In genomic region chr6:389622-390021, GRCh38 we compare ENCODE assay signal across 11 cellular contexts. TPM values are rescaled to one million over a fixed set of nuclear protein-coding genes. Genes with fewer than 3 reads are reported as not detected.
DNase-seq lines count a peak whose midpoint lies in the region; ATAC-seq, FAIRE-seq and TF ChIP-seq lines count a peak whose summit lies in the region.
"Had no signal": no experiment of that assay in that cellular context is flagged by ENCODE, and none has a peak within 500 bp of the region (broad histone marks: within the 10 kb centered on the region; RNA-seq: fewer than 3 reads in every experiment).

No MANE protein-coding gene starts in this region.

- H2BK15ac ChIP-seq in mesenchymal stem cell (ENCODE audit: low read depth, poor library complexity, severe bottlenecking), result no peak overlapping the region

- H3K4me3 ChIP-seq in A549 (no peak overlapping the region), mesenchymal stem cell (ENCODE audit: insufficient read depth in 1 of 2, low read depth in 1 of 2, low read length in 2 of 2) (no peak overlapping the region), smooth muscle cell (no peak overlapping the region), esophagus squamous epithelium (no peak overlapping the region)
- H3K4me3 ChIP-seq: thoracic aorta had no signal

- H2AFZ ChIP-seq in mesenchymal stem cell (ENCODE audit: low read depth, low read length) (no peak overlapping the region), smooth muscle cell (ENCODE audit: low read depth) (no peak overlapping the region)

- no peak overlapping the region for H4K91ac ChIP-seq in mesenchymal stem cell (ENCODE audit: low read length)

- DNase-seq in A549 (ENCODE audit: low read depth in 1 of 2, low spot score in 1 of 2) (no peak), mesenchymal stem cell (no peak), smooth muscle cell (lab: John Stamatoyannopoulos, UW; ENCODE audit: unreplicated experiment) (no peak), esophagus squamous epithelium (lab: John Stamatoyannopoulos, UW) (no peak), NCI-H446 treated with DMSO at 0.1 percent for 48 hours (lab: John Stamatoyannopoulos, UW) (no peak)
- peak; percentile 67 for DNase-seq in activated CD8-positive, alpha-beta T cell treated with anti-CD3 and anti-CD28 coated beads, Interleukin-2, amount 10 ng/mL, durations not matched to agents 7 days and 5 days
- DNase-seq: Karpas-422, left ventricle myocardium superior had no signal

- no peak overlapping the region for H4K8ac ChIP-seq in mesenchymal stem cell (ENCODE audit: low read length)

- ATAC-seq in A549, result no peak
- peak; percentile 46 for ATAC-seq in GM18511 (IDR thresholded peaks at IDR 0.05; ENCODE audit: unreplicated experiment)
- peak; percentile 47 for ATAC-seq in HG02938 (IDR thresholded peaks at IDR 0.05; ENCODE audit: unreplicated experiment)
- peak; percentile 11 for ATAC-seq in activated CD8-positive, alpha-beta T cell treated with anti-CD3 and anti-CD28 coated beads, Interleukin-2, amount 10 ng/mL, durations not matched to agents 7 days and 5 days
- ATAC-seq: left ventricle myocardium superior had no signal

- H3K27me3 ChIP-seq in mesenchymal stem cell (ENCODE audit: control insufficient read depth in 1 of 2, insufficient read depth in 1 of 2, low read length in 2 of 2) (peaks cover 51 to 86% of the 10 kb centered on the region in 2 experiments), smooth muscle cell (ENCODE audit: low read depth) (peaks cover 84% of the 10 kb centered on the region), esophagus squamous epithelium (peaks cover 9 to 99% (median 24%) of the 10 kb centered on the region in 4 donors)

- H3K18ac ChIP-seq in mesenchymal stem cell (ENCODE audit: low read depth in 1 of 2, low read length in 2 of 2), result no peak overlapping the region

- peaks cover 34% of the 10 kb centered on the region for H3K4me1 Mint-ChIP-seq in activated CD8-positive, alpha-beta T cell treated with anti-CD3 and anti-CD28 coated beads, Interleukin-2, amount 10 ng/mL, durations not matched to agents 7 days and 5 days (ENCODE audit: low read depth)

- no peak overlapping the region for H2BK5ac ChIP-seq in mesenchymal stem cell (ENCODE audit: low read depth, low read length, poor library complexity, severe bottlenecking)

- no peak overlapping the region for H3K14ac ChIP-seq in mesenchymal stem cell (ENCODE audit: low read length in 2 of 2)

- no peaks in the 10 kb centered on the region for H3F3A ChIP-seq in smooth muscle cell (ENCODE audit: low read depth)

- H2BK12ac ChIP-seq in mesenchymal stem cell (ENCODE audit: low read length in 2 of 2), result no peak overlapping the region

- TF ChIP-seq POLR2A in A549 (IDR thresholded peaks at IDR 0.05; ENCODE audit: low read length), result no peak
- TF ChIP-seq POLR2A in esophagus squamous epithelium (IDR thresholded peaks at IDR 0.05), result no peak

- no peak overlapping the region for H3K4me2 ChIP-seq in A549
- no peak overlapping the region for H3K4me2 ChIP-seq in mesenchymal stem cell (ENCODE audit: low read length, poor library complexity, severe bottlenecking)
- H3K4me2 ChIP-seq in smooth muscle cell, result no peak overlapping the region

- no peaks in the 10 kb centered on the region for H3K36me3 ChIP-seq in mesenchymal stem cell (ENCODE audit: control insufficient read depth in 1 of 2, insufficient read depth in 2 of 2, low read depth in 1 of 2, low read length in 2 of 2)
- H3K36me3 ChIP-seq in smooth muscle cell (ENCODE audit: low read depth), result no peaks in the 10 kb centered on the region
- H3K36me3 ChIP-seq in esophagus squamous epithelium, result no peaks in the 10 kb centered on the region
- H3K36me3 ChIP-seq: thoracic aorta had no signal

- H4K20me1 ChIP-seq in smooth muscle cell (ENCODE audit: low read depth), result no peaks in the 10 kb centered on the region

- H3K9me3 Mint-ChIP-seq in activated CD8-positive, alpha-beta T cell treated with anti-CD3 and anti-CD28 coated beads, Interleukin-2, amount 10 ng/mL, durations not matched to agents 7 days and 5 days (ENCODE audit: insufficient read depth), result no peaks in the 10 kb centered on the region

- H2AK5ac ChIP-seq in mesenchymal stem cell (ENCODE audit: low read length, severe bottlenecking), result no peak overlapping the region

- no peaks in the 10 kb centered on the region for H3K79me2 ChIP-seq in smooth muscle cell (ENCODE audit: low read depth)

- H3K27ac Mint-ChIP-seq in activated CD8-positive, alpha-beta T cell treated with anti-CD3 and anti-CD28 coated beads, Interleukin-2, amount 10 ng/mL, durations not matched to agents 7 days and 5 days, result peak overlapping the region; percentile 92

- H3K36me3 Mint-ChIP-seq in activated CD8-positive, alpha-beta T cell treated with anti-CD3 and anti-CD28 coated beads, Interleukin-2, amount 10 ng/mL, durations not matched to agents 7 days and 5 days (ENCODE audit: low read depth), result peaks cover 20% of the 10 kb centered on the region

- no peaks in the 10 kb centered on the region for H3K79me1 ChIP-seq in mesenchymal stem cell (replicated peaks; ENCODE audit: low read length, poor library complexity, severe bottlenecking)

- H3K9ac ChIP-seq in mesenchymal stem cell (ENCODE audit: low read length) (no peak overlapping the region), smooth muscle cell (ENCODE audit: low read depth) (no peak overlapping the region)

- intact Hi-C loops in esophagus squamous epithelium (cut with DNase I), result no loop called here

- TF ChIP-seq CTCF in A549 (IDR thresholded peaks at IDR 0.05) (no peak), smooth muscle cell (IDR thresholded peaks at IDR 0.05; ENCODE audit: borderline replicate concordance, insufficient read depth, poor library complexity, severe bottlenecking) (no peak), esophagus squamous epithelium (IDR thresholded peaks at IDR 0.05) (no peak)

- CTCF ChIA-PET in A549 (lab: Yijun Ruan, JAX), result interaction anchor here (1.5 kb wide), 1 partner anchor 19 kb away, joined by 3 read pairs; no protein-coding TSS in a partner anchor
- CTCF ChIA-PET in activated CD8-positive, alpha-beta T cell treated with anti-CD3 and anti-CD28 coated beads, Interleukin-2, amount 10 ng/mL, durations not matched to agents 7 days and 5 days (lab: Charles Lee), result interaction anchor here (0.6 to 9.7 kb wide), 26 partner anchors 10 to 234 kb away, joined by 3 to 85 read pairs (median 4); no protein-coding TSS in a partner anchor

- no peak overlapping the region for H3K27ac ChIP-seq in A549
- H3K27ac ChIP-seq in mesenchymal stem cell (ENCODE audit: low read length, poor library complexity, severe bottlenecking), result no peak overlapping the region
- no peak overlapping the region for H3K27ac ChIP-seq in smooth muscle cell (ENCODE audit: low read depth)
- no peak overlapping the region for H3K27ac ChIP-seq in esophagus squamous epithelium
- H3K27ac ChIP-seq: thoracic aorta had no signal

- H3K23ac ChIP-seq in mesenchymal stem cell (ENCODE audit: low read length in 2 of 2), result no peak overlapping the region

- POLR2A ChIA-PET in A549 (lab: Yijun Ruan, JAX), result no interaction called here
- POLR2A ChIA-PET in activated CD8-positive, alpha-beta T cell treated with anti-CD3 and anti-CD28 coated beads, Interleukin-2, amount 10 ng/mL, durations not matched to agents 7 days and 5 days (lab: Charles Lee), result interaction anchor here (0.6 to 10.4 kb wide), 18 partner anchors 14 to 198 kb away, joined by 3 to 231 read pairs (median 8); no protein-coding TSS in a partner anchor

- H3K9me3 ChIP-seq in A549 (no peaks in the 10 kb centered on the region), mesenchymal stem cell (ENCODE audit: control insufficient read depth, low read length) (no peaks in the 10 kb centered on the region), smooth muscle cell (replicated peaks; ENCODE audit: low read depth) (no peaks in the 10 kb centered on the region), esophagus squamous epithelium (no peaks in the 10 kb centered on the region)
- H3K9me3 ChIP-seq: thoracic aorta had no signal

- H3K27me3 Mint-ChIP-seq in activated CD8-positive, alpha-beta T cell treated with anti-CD3 and anti-CD28 coated beads, Interleukin-2, amount 10 ng/mL, durations not matched to agents 7 days and 5 days (ENCODE audit: low read depth), result peaks cover 2% of the 10 kb centered on the region

- H2BK120ac ChIP-seq in mesenchymal stem cell (ENCODE audit: low read depth, low read length), result no peak overlapping the region

- no peak for TF ChIP-seq EP300 in A549 (IDR thresholded peaks at IDR 0.05)

- WGBS in A549 (ENCODE audit: missing lambda C conversion rate), result 45% methylated on average over 8 of the region's 8 CpGs
- 53% methylated on average over 7 of the region's 8 CpGs for WGBS in mesenchymal stem cell
- WGBS in smooth muscle cell (ENCODE audit: low lambda C conversion rate), result 74% methylated on average over 8 of the region's 8 CpGs
- 37 to 43% methylated on average over 8 of the region's 8 CpGs for WGBS in esophagus squamous epithelium, 2 donors

- H3K4me1 ChIP-seq in A549 (no peaks in the 10 kb centered on the region), mesenchymal stem cell (ENCODE audit: control insufficient read depth, insufficient read depth, low read depth, low read length) (peaks cover 26% of the 10 kb centered on the region), smooth muscle cell (ENCODE audit: low read depth) (peaks cover 7% of the 10 kb centered on the region), esophagus squamous epithelium (peaks cover 27 to 39% (median 28%) of the 10 kb centered on the region in 3 donors)

- no peak overlapping the region for H3K4ac ChIP-seq in mesenchymal stem cell (ENCODE audit: low read depth in 1 of 2, low read length in 2 of 2)

- H3K4me3 Mint-ChIP-seq in activated CD8-positive, alpha-beta T cell treated with anti-CD3 and anti-CD28 coated beads, Interleukin-2, amount 10 ng/mL, durations not matched to agents 7 days and 5 days, result peak overlapping the region; percentile 83

- FAIRE-seq in A549 (lab: Jason Lieb, UNC), result no peak

- peak in 1 of 2 experiments; percentile 41; a peak in 3 of 5 replicates for TF ChIP-seq RAD21 in A549 (conservative IDR thresholded peaks at IDR 0.05 in 1 of 2, IDR thresholded peaks at IDR 0.05 in 1 of 2)

TF ChIP-seq in A549, 52 proteins besides CTCF, POLR2A, EP300 and RAD21:
- TF ChIP-seq SMC3 (IDR thresholded peaks at IDR 0.05), result peak; percentile 19; the same call in 1 of the 3 replicates
- no peak for TF ChIP-seq GATA3 (IDR thresholded peaks at IDR 0.05; ENCODE audit: borderline replicate concordance)

RNA-seq across cellular contexts. Expression of gene IRF4, which starts 1.9 kb away (rescaled TPM):
- polyA plus RNA-seq in A549 (2011; rRNA removed) (0.03 and 0.07 TPM in 2 replicates), A549 (2017; fragmentation: RNase III; extraction: RNeasy Plus Mini Kit Qiagen cat#74134 plus additional on column Dnase treatment) (0.03 TPM in 2 of 3 replicates, not detected in the other), smooth muscle cell (not detected in 2 replicates)
- 0.01 TPM in 1 of 2 replicates, not detected in the other for polyA plus RNA-seq in A549 (2012; cell fraction: cytosol; rRNA removed)
- 0.02 TPM in 2 replicates for polyA plus RNA-seq in A549 (2012; cell fraction: nucleus; rRNA removed)
- 0.05 and 0.21 TPM in 2 replicates for polyA minus RNA-seq in A549 (2011; rRNA and poly(A)+ RNA removed)
- 10 to 100 TPM; 91.2 to 95.2 TPM for total RNA-seq in activated CD8-positive, alpha-beta T cell treated with anti-CD3 and anti-CD28 coated beads, Interleukin-2, amount 10 ng/mL, durations not matched to agents 7 days and 5 days
- polyA plus RNA-seq in mesenchymal stem cell (2013, experiment 1 of 2), result 0.01 TPM
- 0.03 TPM for polyA plus RNA-seq in mesenchymal stem cell (2013, experiment 2 of 2)
- total RNA-seq in smooth muscle cell (0.04 TPM in 1 of 2 replicates, not detected in the other), esophagus squamous epithelium (1 to 10 TPM in 2 of 4 donors, under 1 TPM in 2; 0.40 to 1.9 (median 1.2) TPM)

Comparison
In these comparisons a context has a peak if more than half of its experiments do, and no peak if none do; other contexts are left out.
1. ATAC-seq: peak in GM18511 (single experiment), HG02938 (single experiment) and activated CD8-positive, alpha-beta T cell treated with anti-CD3 and anti-CD28 coated beads, Interleukin-2, amount 10 ng/mL, durations not matched to agents 7 days and 5 days (single experiment); none in A549 (0 of 2).
2. RNA of gene IRF4, which starts 1.9 kb away (total RNA-seq): 91.2 to 95.2 TPM in activated CD8-positive, alpha-beta T cell treated with anti-CD3 and anti-CD28 coated beads, Interleukin-2, amount 10 ng/mL, durations not matched to agents 7 days and 5 days; 0.40 to 1.9 TPM in esophagus squamous epithelium and 0.04 TPM in smooth muscle cell; every median in the first group is over 10 times any median in the second.